Comparison of ENCODE assay signal across 8 cellular contexts in genomic region chr12:69239922-69240624, GRCh38. TPM values are rescaled to one million over a fixed set of nuclear protein-coding genes. Genes with fewer than 3 reads are reported as not detected.
DNase-seq lines count a peak whose midpoint lies in the region; ATAC-seq and TF ChIP-seq lines count a peak whose summit lies in the region.

No MANE protein-coding gene starts in this region.

- no peak for TF ChIP-seq EP300 in transverse colon (IDR thresholded peaks at IDR 0.05; ENCODE audit: low read depth)

- TF ChIP-seq CTCF in CD14-positive monocyte (IDR thresholded peaks at IDR 0.05): no peak
- no peak for TF ChIP-seq CTCF in RWPE1 (conservative IDR thresholded peaks at IDR 0.05; ENCODE audit: low read depth)
- TF ChIP-seq CTCF in osteocyte (IDR thresholded peaks at IDR 0.05): no peak
- TF ChIP-seq CTCF in transverse colon (IDR thresholded peaks at IDR 0.05): no peak

- peak overlapping the region; percentile 90 for H3K27ac ChIP-seq in RWPE1
- H3K27ac ChIP-seq in transverse colon: peak overlapping the region; percentile 97 to 99 (median 98)

- ATAC-seq in GM19324 (IDR thresholded peaks at IDR 0.05; ENCODE audit: low FRiP score, unreplicated experiment) (peak; percentile 43), HG03439 (IDR thresholded peaks at IDR 0.05; ENCODE audit: unreplicated experiment) (peak; percentile 40), Right ventricle myocardium inferior (peak; percentile 29)

- no peaks in the 10 kb centered on the region for H3K9me3 Mint-ChIP-seq in CD14-positive monocyte
- no peaks in the 10 kb centered on the region for H3K9me3 Mint-ChIP-seq in activated naive CD4-positive, alpha-beta T cell treated with anti-CD3 and anti-CD28 coated beads, Interleukin-2, amount 50 U/mL, for 24 hours
- H3K9me3 Mint-ChIP-seq in osteocyte (ENCODE audit: unreplicated experiment): no peaks in the 10 kb centered on the region

- CTCF ChIA-PET in RWPE1 (lab: Yijun Ruan, JAX): no interaction called here

- H3K27me3 Mint-ChIP-seq in CD14-positive monocyte (ENCODE audit: low read depth in 3 of 3) (peaks cover 0 to 2% (median 2%) of the 10 kb centered on the region in 3 donors), osteocyte (ENCODE audit: unreplicated experiment) (no peaks in the 10 kb centered on the region)
- no peaks in the 10 kb centered on the region for H3K27me3 Mint-ChIP-seq in activated naive CD4-positive, alpha-beta T cell treated with anti-CD3 and anti-CD28 coated beads, Interleukin-2, amount 50 U/mL, for 24 hours

- no peaks in the 10 kb centered on the region for H3K27me3 ChIP-seq in transverse colon

- H3K27ac Mint-ChIP-seq in CD14-positive monocyte: peak overlapping the region; percentile 88 to 98 (median 95)
- H3K27ac Mint-ChIP-seq in activated naive CD4-positive, alpha-beta T cell treated with anti-CD3 and anti-CD28 coated beads, Interleukin-2, amount 50 U/mL, for 24 hours: peak overlapping the region; percentile 99
- peak overlapping the region; percentile 81 for H3K27ac Mint-ChIP-seq in osteocyte (ENCODE audit: unreplicated experiment)

- peak overlapping the region; percentile 92 to 95 for H3K4me3 Mint-ChIP-seq in CD14-positive monocyte
- H3K4me3 Mint-ChIP-seq in activated naive CD4-positive, alpha-beta T cell treated with anti-CD3 and anti-CD28 coated beads, Interleukin-2, amount 50 U/mL, for 24 hours: peak overlapping the region; percentile 96
- peak overlapping the region; percentile 90 for H3K4me3 Mint-ChIP-seq in osteocyte (ENCODE audit: unreplicated experiment)

- no peaks in the 10 kb centered on the region for H3K36me3 ChIP-seq in transverse colon

- WGBS in transverse colon (ENCODE audit: low coverage in 1 of 2), 2 donors: 0 to 1% methylated on average over 7 to 60 of the region's 68 CpGs

- no peak for TF ChIP-seq POLR2A in transverse colon (IDR thresholded peaks at IDR 0.05)

- no peaks in the 10 kb centered on the region for H3K9me3 ChIP-seq in transverse colon

- H3K4me3 ChIP-seq in transverse colon: peak overlapping the region; percentile 52 to 100 (median 90)

- POLR2A ChIA-PET in RWPE1 (lab: Yijun Ruan, JAX; ENCODE audit: low non-redundant PET): no interaction called here

- peaks cover 19 to 52% (median 37%) of the 10 kb centered on the region in 4 donors for H3K4me1 ChIP-seq in transverse colon

- H3K4me1 Mint-ChIP-seq in CD14-positive monocyte (peaks cover 35% of the 10 kb centered on the region), osteocyte (ENCODE audit: unreplicated experiment) (peaks cover 34% of the 10 kb centered on the region)
- peaks cover 57% of the 10 kb centered on the region for H3K4me1 Mint-ChIP-seq in activated naive CD4-positive, alpha-beta T cell treated with anti-CD3 and anti-CD28 coated beads, Interleukin-2, amount 50 U/mL, for 24 hours

- DNase-seq in CD14-positive monocyte (ENCODE audit: low spot score) (peak; percentile 48), RWPE1 (ENCODE audit: low spot score) (peak; percentile 22), Right ventricle myocardium inferior (ENCODE audit: missing footprints) (peak; percentile 81), osteocyte (ENCODE audit: extremely low spot score, unreplicated experiment) (peak; percentile 84), transverse colon (peak; percentile 55)

- intact Hi-C loops in CD14-positive monocyte (cut with micrococcal nuclease): loop anchor here (10.0 kb wide), 2 partner anchors 85 to 375 kb away; no protein-coding TSS in a partner anchor
- intact Hi-C loops in Right ventricle myocardium inferior (cut with DNase I): no loop called here
- intact Hi-C loops in transverse colon (cut with DNase I; ENCODE audit: low total_unique reads): no loop called here

- H3K36me3 Mint-ChIP-seq in CD14-positive monocyte: peaks cover 6% of the 10 kb centered on the region in 2 donors
- no peaks in the 10 kb centered on the region for H3K36me3 Mint-ChIP-seq in activated naive CD4-positive, alpha-beta T cell treated with anti-CD3 and anti-CD28 coated beads, Interleukin-2, amount 50 U/mL, for 24 hours
- H3K36me3 Mint-ChIP-seq in osteocyte (ENCODE audit: unreplicated experiment): peaks cover 2% of the 10 kb centered on the region

- in situ Hi-C loops in transverse colon (cut with MboI; ENCODE audit: low pct_ligation_motif_present in 1 of 4, low pct_unique_long_range_greater_than_20kb in 1 of 4, low sequenced_read_pairs in 3 of 4): no loop called here

RNA-seq across cellular contexts. Expression of gene CPSF6, which starts 0.7 kb away (rescaled TPM):
- polyA plus RNA-seq in CD14-positive monocyte: 10 to 100 TPM; 35.4 to 38.0 TPM
- total RNA-seq in Right ventricle myocardium inferior: 29.3 TPM
- 66.5 and 70.2 TPM in 2 replicates for total RNA-seq in osteocyte
- 10 to 100 TPM; 26.1 to 46.0 (median 33.8) TPM for total RNA-seq in transverse colon

Comparison
In these comparisons a context has a peak if more than half of its experiments do, and no peak if none do; other contexts are left out.
1. Peak in every context shown above with its lines: DNase-seq, ATAC-seq, H3K4me3 ChIP-seq and H3K27ac ChIP-seq.
2. DNase-seq: peak in every context shown above with its lines; median percentile 84 in osteocyte; 81 in Right ventricle myocardium inferior; 55 in transverse colon; 48 in CD14-positive monocyte; 22 in RWPE1.
3. intact Hi-C loops: an anchor here in CD14-positive monocyte (10.0 kb wide); none called in Right ventricle myocardium inferior and transverse colon.